8 cellular contexts compared by ENCODE assay signal in the genomic region with DNA sequence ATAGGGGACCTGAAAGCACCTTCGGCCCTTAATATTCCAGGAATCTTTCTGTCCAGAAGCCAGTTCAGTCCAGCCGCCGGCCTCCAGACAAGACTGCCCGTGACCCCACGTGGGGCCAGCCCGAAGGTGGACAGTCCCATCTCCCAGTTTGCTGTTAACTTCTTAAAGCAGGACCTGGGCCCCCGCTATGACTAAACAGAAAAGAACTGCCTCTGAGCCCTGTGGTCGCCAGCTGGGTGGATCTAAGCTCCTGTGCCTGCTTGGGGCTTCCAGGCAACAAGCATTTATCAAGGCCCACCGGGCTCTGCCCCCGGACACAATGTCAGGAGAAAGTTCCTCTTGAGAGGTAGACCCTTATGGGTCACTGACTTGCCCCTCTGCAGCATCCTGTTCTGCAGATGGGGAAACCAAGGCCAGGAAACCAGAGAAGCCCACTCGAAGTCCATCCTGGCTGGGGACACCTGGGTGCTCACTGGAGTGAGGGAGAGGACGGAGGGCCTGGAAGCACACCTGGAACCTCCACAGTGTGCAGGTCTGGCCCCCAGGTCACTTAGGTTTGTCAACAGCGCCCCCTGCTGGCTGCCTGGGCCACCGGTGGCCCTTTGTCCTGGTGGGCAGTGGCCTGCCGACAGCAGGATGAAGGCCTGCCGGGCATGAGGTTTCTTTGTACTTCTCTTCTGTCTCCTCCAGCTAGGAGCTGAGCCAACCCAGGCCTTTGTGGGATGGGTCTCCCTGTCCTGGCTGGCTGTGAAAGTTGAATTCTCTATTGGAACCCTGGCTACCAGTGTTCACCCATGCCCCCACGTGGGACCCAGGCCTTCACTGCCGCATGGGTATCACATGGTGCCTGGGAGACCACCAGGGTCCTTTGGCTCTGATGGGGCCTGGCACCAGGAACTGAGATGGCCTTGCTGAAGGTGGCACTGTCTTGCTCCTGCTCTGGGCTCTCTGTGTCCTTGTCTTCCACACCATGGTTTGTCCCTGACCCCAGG.
DNase-seq lines count a peak whose midpoint lies in the region; ATAC-seq and TF ChIP-seq lines count a peak whose summit lies in the region.

No MANE protein-coding gene starts in this region.

- H3K4me3 ChIP-seq in CD4-positive, CD25-positive, alpha-beta regulatory T cell (ENCODE audit: low read depth, low read length) = no peak overlapping the region
- no peak overlapping the region for H3K4me3 ChIP-seq in mucosa of descending colon

- ATAC-seq in CD4-positive, CD25-positive, alpha-beta regulatory T cell (ENCODE audit: low read depth in 2 of 2) = peak in 1 of 2 donors; percentile 31
- ATAC-seq in GM21529 (IDR thresholded peaks at IDR 0.05; ENCODE audit: unreplicated experiment) (peak; percentile 62), mucosa of descending colon (peak; percentile 73)

- CTCF ChIA-PET in activated CD4-positive, alpha-beta memory T cell treated with anti-CD3 and anti-CD28 coated beads for 36 hours (lab: Charles Lee) = interaction anchor here (0.6 to 4.7 kb wide), 36 partner anchors 7 to 1179 kb away, joined by 3 to 64 read pairs (median 4); no protein-coding TSS in a partner anchor

- H3K27me3 ChIP-seq in CD4-positive, CD25-positive, alpha-beta regulatory T cell (ENCODE audit: control insufficient read depth, insufficient read depth, low read length) = no peaks in the 10 kb centered on the region

- H3K27ac Mint-ChIP-seq in CD4-positive, CD25-positive, alpha-beta regulatory T cell = no peak overlapping the region
- no peak overlapping the region for H3K27ac Mint-ChIP-seq in activated CD4-positive, alpha-beta memory T cell treated with anti-CD3 and anti-CD28 coated beads for 36 hours

- peaks cover 3% of the 10 kb centered on the region for H3K36me3 ChIP-seq in CD4-positive, CD25-positive, alpha-beta regulatory T cell (ENCODE audit: control insufficient read depth, insufficient read depth, low read length)
- no peaks in the 10 kb centered on the region for H3K36me3 ChIP-seq in mucosa of descending colon (ENCODE audit: low read depth)

- no peaks in the 10 kb centered on the region for H3K36me3 Mint-ChIP-seq in CD4-positive, CD25-positive, alpha-beta regulatory T cell
- H3K36me3 Mint-ChIP-seq in activated CD4-positive, alpha-beta memory T cell treated with anti-CD3 and anti-CD28 coated beads for 36 hours = no peaks in the 10 kb centered on the region

- intact Hi-C loops in activated CD4-positive, alpha-beta memory T cell treated with anti-CD3 and anti-CD28 coated beads for 36 hours (cut with micrococcal nuclease) = loop anchor here (5.0 to 10.0 kb wide), 4 partner anchors 262 to 772 kb away; no protein-coding TSS in a partner anchor
- intact Hi-C loops in mucosa of descending colon (cut with DNase I, micrococcal nuclease) = loop anchor here (5.0 to 10.0 kb wide), 4 partner anchors 122 to 1149 kb away; no protein-coding TSS in a partner anchor

- H3K27ac ChIP-seq in CD4-positive, CD25-positive, alpha-beta regulatory T cell (ENCODE audit: insufficient read depth, low read length, poor library complexity, severe bottlenecking) = no peak overlapping the region

- H3K4me3 Mint-ChIP-seq in CD4-positive, CD25-positive, alpha-beta regulatory T cell = no peak overlapping the region
- no peak overlapping the region for H3K4me3 Mint-ChIP-seq in activated CD4-positive, alpha-beta memory T cell treated with anti-CD3 and anti-CD28 coated beads for 36 hours

- DNase-seq in CD4-positive, CD25-positive, alpha-beta regulatory T cell = peak; percentile 47 to 64 (median 52)
- DNase-seq in NCI-H2227 treated with DMSO at 0.1 percent for 48 hours (lab: John Stamatoyannopoulos, UW) (peak; percentile 18), ecto neural progenitor cell (ENCODE audit: low spot score) (peak; percentile 89), mucosa of descending colon (peak; percentile 76 to 88 (median 85)), OCI-M2 (lab: John Stamatoyannopoulos, UW; ENCODE audit: unreplicated experiment) (no peak)
- peak; percentile 81 for DNase-seq in activated CD4-positive, alpha-beta memory T cell treated with anti-CD3 and anti-CD28 coated beads for 36 hours
- peak; percentile 69 for DNase-seq in stimulated activated CD8-positive, alpha-beta memory T cell treated with anti-CD3 and anti-CD28 coated beads, Interleukin-4, amount 100 ng/mL, for 24 hours (ENCODE audit: low read depth)

- H3K9me3 Mint-ChIP-seq in CD4-positive, CD25-positive, alpha-beta regulatory T cell = no peaks in the 10 kb centered on the region
- no peaks in the 10 kb centered on the region for H3K9me3 Mint-ChIP-seq in activated CD4-positive, alpha-beta memory T cell treated with anti-CD3 and anti-CD28 coated beads for 36 hours

- no peaks in the 10 kb centered on the region for H3K9me3 ChIP-seq in CD4-positive, CD25-positive, alpha-beta regulatory T cell (ENCODE audit: control insufficient read depth in 2 of 2, low read length in 2 of 2)
- H3K9me3 ChIP-seq in mucosa of descending colon = no peaks in the 10 kb centered on the region

- no peaks in the 10 kb centered on the region for H3K27me3 Mint-ChIP-seq in CD4-positive, CD25-positive, alpha-beta regulatory T cell
- H3K27me3 Mint-ChIP-seq in activated CD4-positive, alpha-beta memory T cell treated with anti-CD3 and anti-CD28 coated beads for 36 hours = no peaks in the 10 kb centered on the region

- peaks cover 0 to 8% (median 1%) of the 10 kb centered on the region in 4 donors for H3K4me1 Mint-ChIP-seq in CD4-positive, CD25-positive, alpha-beta regulatory T cell
- H3K4me1 Mint-ChIP-seq in activated CD4-positive, alpha-beta memory T cell treated with anti-CD3 and anti-CD28 coated beads for 36 hours (ENCODE audit: low read depth) = no peaks in the 10 kb centered on the region

- POLR2A ChIA-PET in activated CD4-positive, alpha-beta memory T cell treated with anti-CD3 and anti-CD28 coated beads for 36 hours (lab: Charles Lee) = interaction anchor here (0.6 kb wide), 1 partner anchor 1157 kb away, joined by 3 read pairs; no protein-coding TSS in a partner anchor

- TF ChIP-seq CTCF in mucosa of descending colon (IDR thresholded peaks at IDR 0.05) = peak; percentile 93

- peaks cover 4% of the 10 kb centered on the region for H3K4me1 ChIP-seq in CD4-positive, CD25-positive, alpha-beta regulatory T cell (ENCODE audit: control insufficient read depth, insufficient read depth, low read length, poor library complexity, severe bottlenecking)
- H3K4me1 ChIP-seq in mucosa of descending colon (ENCODE audit: low read depth) = peaks cover 6% of the 10 kb centered on the region
